In the genomic region with DNA sequence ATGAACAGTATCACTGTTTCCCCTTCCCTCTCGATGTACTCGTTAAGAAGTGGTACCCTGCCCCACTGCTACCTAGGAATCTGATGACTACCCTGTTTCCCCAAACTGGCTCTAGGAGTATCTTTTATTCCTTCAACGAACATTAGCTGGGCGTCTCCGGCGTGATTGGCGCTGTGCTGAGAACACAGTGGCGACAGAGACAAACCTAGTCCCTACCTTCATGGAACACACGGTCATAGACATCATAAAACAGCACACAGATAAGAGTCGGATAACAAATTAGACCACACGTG, we compare ENCODE assay signal across 8 cellular contexts. TPM values are rescaled to one million over a fixed set of nuclear protein-coding genes. Genes with fewer than 3 reads are reported as not detected.
A peak's percentile ranks its signal among the peaks of the same experiment; 100 is the strongest.
DNase-seq lines count a peak whose midpoint lies in the region; ATAC-seq, FAIRE-seq and TF ChIP-seq lines count a peak whose summit lies in the region.

No MANE protein-coding gene starts in this region.

- H3K27me3 ChIP-seq in CD4-positive, alpha-beta T cell (ENCODE audit: control insufficient read depth, insufficient read depth, low read length), result peaks cover 13% of the 10 kb centered on the region
- no peaks in the 10 kb centered on the region for H3K27me3 ChIP-seq in OCI-LY3 (ENCODE audit: low read depth, low read length)
- peaks cover 20 to 22% of the 10 kb centered on the region in 2 experiments for H3K27me3 ChIP-seq in endothelial cell of umbilical vein (ENCODE audit: control insufficient read depth in 2 of 2, insufficient read depth in 2 of 2, low read length in 2 of 2)
- peaks cover 8% of the 10 kb centered on the region for H3K27me3 ChIP-seq in neural progenitor cell

- peak overlapping the region; percentile 90 for H3K4me3 ChIP-seq in OCI-LY3 (ENCODE audit: low read length)
- peak overlapping the region; percentile 49 to 90 (median 86) for H3K4me3 ChIP-seq in endothelial cell of umbilical vein (replicated peaks in 1 of 3; ENCODE audit: insufficient read depth in 1 of 3, low read depth in 1 of 3, low read length in 3 of 3)
- H3K4me3 ChIP-seq in neural progenitor cell, result peak overlapping the region; percentile 82

- intact Hi-C loops in CD4-positive, alpha-beta T cell (cut with DNase I, micrococcal nuclease), result loop anchor here (2.0 to 10.0 kb wide), 7 partner anchors 40 to 907 kb away; a partner anchor contains a TSS
- intact Hi-C loops in endothelial cell of umbilical vein (cut with micrococcal nuclease), result no loop called here

- dilution Hi-C loops in endothelial cell of umbilical vein (cut with MboI; ENCODE audit: extremely low pct_ligation_motif_present, low sequenced_read_pairs), result no loop called here

- CTCF ChIA-PET in CD4-positive, alpha-beta T cell (lab: Charles Lee), result interaction anchor here (0.9 kb wide), 1 partner anchor 45 kb away, joined by 7 read pairs; no protein-coding TSS in a partner anchor
- CTCF ChIA-PET in endothelial cell of umbilical vein (lab: Charles Lee), result interaction anchor here (1.8 kb wide), 1 partner anchor 154 kb away, joined by 6 read pairs; no protein-coding TSS in a partner anchor

- H2AFZ ChIP-seq in OCI-LY3 (ENCODE audit: low read depth, low read length) (peak overlapping the region; percentile 5; the same call in 1 of the 2 replicates), endothelial cell of umbilical vein (ENCODE audit: low read depth, low read length) (peak overlapping the region; percentile 76), neural progenitor cell (replicated peaks) (peak overlapping the region; percentile 74)

- peak overlapping the region; percentile 83 for H3K27ac Mint-ChIP-seq in CD4-positive, alpha-beta T cell
- H3K27ac Mint-ChIP-seq in neural progenitor cell, result peak overlapping the region; percentile 81

- H4K20me1 ChIP-seq in OCI-LY3 (ENCODE audit: insufficient read depth, low read length) (no peaks in the 10 kb centered on the region), endothelial cell of umbilical vein (replicated peaks; ENCODE audit: control insufficient read depth, extremely low read depth, insufficient read depth, low read length) (no peaks in the 10 kb centered on the region), neural progenitor cell (ENCODE audit: low read depth) (peaks cover 6% of the 10 kb centered on the region)

- H3K9me3 Mint-ChIP-seq in CD4-positive, alpha-beta T cell, result no peaks in the 10 kb centered on the region
- peaks cover 2% of the 10 kb centered on the region for H3K9me3 Mint-ChIP-seq in neural progenitor cell

- peaks cover 29% of the 10 kb centered on the region for H3K36me3 Mint-ChIP-seq in CD4-positive, alpha-beta T cell (ENCODE audit: low read depth)
- H3K36me3 Mint-ChIP-seq in neural progenitor cell, result peaks cover 11% of the 10 kb centered on the region

- DNase-seq in CD4-positive, alpha-beta T cell, result no peak
- no peak for DNase-seq in endothelial cell of umbilical vein (ENCODE audit: low read depth, low spot score)
- DNase-seq in neural progenitor cell (ENCODE audit: low spot score), result no peak
- DNase-seq in NCI-H2227 treated with DMSO at 0.1 percent for 48 hours (lab: John Stamatoyannopoulos, UW), result no peak
- DNase-seq in glomerular visceral epithelial cell (ENCODE audit: extremely low spot score), result no peak
- DNase-seq in SW480 (ENCODE audit: low spot score), result no peak

- H3F3A ChIP-seq in neural progenitor cell (ENCODE audit: low read depth), result peaks cover 29% of the 10 kb centered on the region

- peak; percentile 11 for ATAC-seq in CD4-positive, alpha-beta T cell (ENCODE audit: poor library complexity)
- ATAC-seq in GM21360 (IDR thresholded peaks at IDR 0.05; ENCODE audit: unreplicated experiment), result no peak

- BruUV-seq in endothelial cell of umbilical vein (replicated peaks; lab: Mats Ljungman, UMichigan), result TSS peak; percentile 49

- H3K4me3 Mint-ChIP-seq in CD4-positive, alpha-beta T cell, result peak overlapping the region; percentile 99
- H3K4me3 Mint-ChIP-seq in neural progenitor cell, result peak overlapping the region; percentile 93

- H3K27ac ChIP-seq in CD4-positive, alpha-beta T cell (ENCODE audit: low read depth, low read length), result peak overlapping the region; percentile 66
- H3K27ac ChIP-seq in OCI-LY3 (ENCODE audit: low read length) (peak overlapping the region; percentile 87), endothelial cell of umbilical vein (ENCODE audit: insufficient read depth, low read depth, low read length) (peak overlapping the region; percentile 53), neural progenitor cell (no peak overlapping the region)

- H3K9me3 ChIP-seq in CD4-positive, alpha-beta T cell (ENCODE audit: control insufficient read depth, low read length), result no peaks in the 10 kb centered on the region
- H3K9me3 ChIP-seq in OCI-LY3 (ENCODE audit: insufficient read depth, low read length) (no peaks in the 10 kb centered on the region), endothelial cell of umbilical vein (replicated peaks; ENCODE audit: control insufficient read depth, insufficient read depth, low read length) (no peaks in the 10 kb centered on the region), neural progenitor cell (ENCODE audit: low read depth) (no peaks in the 10 kb centered on the region)

- no peak for TF ChIP-seq POLR2A in endothelial cell of umbilical vein (IDR thresholded peaks at IDR 0.05; ENCODE audit: low read depth, low read length)

- POLR2A ChIA-PET in CD4-positive, alpha-beta T cell (lab: Charles Lee), result interaction anchor here (1.3 to 2.4 kb wide), 3 partner anchors 24 to 684 kb away, joined by 4 to 37 read pairs (median 21); a partner anchor contains a TSS
- POLR2A ChIA-PET in endothelial cell of umbilical vein (lab: Charles Lee), result no interaction called here

- H3K9me1 ChIP-seq in endothelial cell of umbilical vein (replicated peaks; ENCODE audit: control insufficient read depth, extremely low read depth, insufficient read depth, low read length), result no peaks in the 10 kb centered on the region

- H3K4me1 ChIP-seq in OCI-LY3 (ENCODE audit: low read length) (peaks cover 25% of the 10 kb centered on the region), endothelial cell of umbilical vein (ENCODE audit: control insufficient read depth, extremely low read depth, insufficient read depth, low read length) (peaks cover 4% of the 10 kb centered on the region), neural progenitor cell (peaks cover 4% of the 10 kb centered on the region)

- H3K9ac ChIP-seq in OCI-LY3 (ENCODE audit: low read length) (peak overlapping the region; percentile 94), endothelial cell of umbilical vein (replicated peaks; ENCODE audit: extremely low read depth, insufficient read depth, low read length) (peak overlapping the region; percentile 68), neural progenitor cell (peak overlapping the region; percentile 60)

- TF ChIP-seq CTCF in CD4-positive, alpha-beta T cell (IDR thresholded peaks at IDR 0.05), result no peak
- no peak for TF ChIP-seq CTCF in OCI-LY3 (IDR thresholded peaks at IDR 0.05; ENCODE audit: low read depth, low read length)
- no peak for TF ChIP-seq CTCF in endothelial cell of umbilical vein (IDR thresholded peaks at IDR 0.05; ENCODE audit: extremely low read depth in 1 of 2, insufficient read depth in 1 of 2, low read depth in 1 of 2, low read length in 2 of 2)
- peak; percentile 1 for TF ChIP-seq CTCF in neural progenitor cell (IDR thresholded peaks at IDR 0.05)

- H3K27me3 Mint-ChIP-seq in CD4-positive, alpha-beta T cell, result peaks cover 29% of the 10 kb centered on the region
- H3K27me3 Mint-ChIP-seq in neural progenitor cell (ENCODE audit: insufficient read depth, low read depth), result peaks cover 34% of the 10 kb centered on the region

- H3K4me1 Mint-ChIP-seq in CD4-positive, alpha-beta T cell (ENCODE audit: low read depth), result peaks cover 34% of the 10 kb centered on the region
- peaks cover 13% of the 10 kb centered on the region for H3K4me1 Mint-ChIP-seq in neural progenitor cell

- FAIRE-seq in endothelial cell of umbilical vein (lab: Jason Lieb, UNC), result no peak

- H3K4me2 ChIP-seq in OCI-LY3 (ENCODE audit: low read length) (peak overlapping the region; percentile 83), endothelial cell of umbilical vein (ENCODE audit: insufficient read depth, low read length) (peak overlapping the region; percentile 71), neural progenitor cell (peak overlapping the region; percentile 79)

- peaks cover 50% of the 10 kb centered on the region for H3K79me2 ChIP-seq in OCI-LY3 (ENCODE audit: low read length)
- H3K79me2 ChIP-seq in endothelial cell of umbilical vein (ENCODE audit: control insufficient read depth, insufficient read depth, low read length), result peaks cover 33% of the 10 kb centered on the region
- peaks cover 67% of the 10 kb centered on the region for H3K79me2 ChIP-seq in neural progenitor cell (ENCODE audit: low read depth)

- H3K36me3 ChIP-seq in OCI-LY3 (replicated peaks; ENCODE audit: low read depth, low read length) (peaks cover 17% of the 10 kb centered on the region), endothelial cell of umbilical vein (ENCODE audit: control insufficient read depth in 2 of 2, extremely low read depth in 1 of 2, insufficient read depth in 2 of 2, low read length in 2 of 2) (peaks cover 2 to 6% of the 10 kb centered on the region in 2 experiments), neural progenitor cell (no peaks in the 10 kb centered on the region)

RNA-seq across cellular contexts. Expression of a gene that starts 0.7 kb away (rescaled TPM):
- total RNA-seq in CD4-positive, alpha-beta T cell, result 10 to 100 TPM; 63.3 to 65.0 TPM
- 94.5 and 95.7 TPM in 2 replicates for total RNA-seq in endothelial cell of umbilical vein
- polyA plus RNA-seq in endothelial cell of umbilical vein, result 89.8 and 104 TPM in 2 replicates
- 72.6 and 78.3 TPM in 2 replicates for polyA plus RNA-seq in endothelial cell of umbilical vein (2011; cell fraction: cytosol; rRNA removed)
- polyA plus RNA-seq in endothelial cell of umbilical vein (2011; cell fraction: nucleus; rRNA removed), result 199 and 231 TPM in 2 replicates
- polyA plus RNA-seq in endothelial cell of umbilical vein (2012), result 56.8 and 66.9 TPM in 2 replicates
- 110 and 130 TPM in 2 replicates for polyA minus RNA-seq in endothelial cell of umbilical vein
- 47.6 TPM for polyA minus RNA-seq in endothelial cell of umbilical vein (2011; cell fraction: cytosol; rRNA and poly(A)+ RNA removed)
- 58.9 and 68.7 TPM in 2 replicates for polyA minus RNA-seq in endothelial cell of umbilical vein (2011; cell fraction: nucleus; rRNA and poly(A)+ RNA removed)
- 38.3 and 65.7 TPM in 2 replicates for total RNA-seq in neural progenitor cell (ENCODE audit: low replicate concordance)

RNA-seq across cellular contexts. Expression of a gene that starts 1.9 kb away (rescaled TPM):
- total RNA-seq in CD4-positive, alpha-beta T cell, result not detected
- total RNA-seq in endothelial cell of umbilical vein (not detected in 2 replicates), neural progenitor cell (ENCODE audit: low replicate concordance) (7.3 and 8.4 TPM in 2 replicates)
- 0.06 TPM in 2 replicates for polyA plus RNA-seq in endothelial cell of umbilical vein
- 0.04 and 0.06 TPM in 2 replicates for polyA plus RNA-seq in endothelial cell of umbilical vein (2011; cell fraction: cytosol; rRNA removed)
- 0.12 TPM in 1 of 2 replicates, not detected in the other for polyA plus RNA-seq in endothelial cell of umbilical vein (2011; cell fraction: nucleus; rRNA removed)
- not detected in 2 replicates for polyA plus RNA-seq in endothelial cell of umbilical vein (2012)
- 0.25 TPM in 1 of 2 replicates, not detected in the other for polyA minus RNA-seq in endothelial cell of umbilical vein
- not detected for polyA minus RNA-seq in endothelial cell of umbilical vein (2011; cell fraction: cytosol; rRNA and poly(A)+ RNA removed)
- polyA minus RNA-seq in endothelial cell of umbilical vein (2011; cell fraction: nucleus; rRNA and poly(A)+ RNA removed), result not detected in 2 replicates

RNA-seq across cellular contexts. Expression of a gene that starts 23.7 kb away (rescaled TPM):
- total RNA-seq in CD4-positive, alpha-beta T cell, result 10 to 100 TPM; 21.0 to 21.6 TPM
- 17.1 and 17.5 TPM in 2 replicates for total RNA-seq in endothelial cell of umbilical vein
- polyA plus RNA-seq in endothelial cell of umbilical vein, result 12.3 and 16.6 TPM in 2 replicates
- polyA plus RNA-seq in endothelial cell of umbilical vein (2011; cell fraction: cytosol; rRNA removed), result 7.2 and 10.9 TPM in 2 replicates
- 4.3 and 4.4 TPM in 2 replicates for polyA plus RNA-seq in endothelial cell of umbilical vein (2011; cell fraction: nucleus; rRNA removed)
- polyA plus RNA-seq in endothelial cell of umbilical vein (2012), result 6.3 and 11.4 TPM in 2 replicates
- polyA minus RNA-seq in endothelial cell of umbilical vein, result 6.5 and 8.5 TPM in 2 replicates
- 18.9 TPM for polyA minus RNA-seq in endothelial cell of umbilical vein (2011; cell fraction: cytosol; rRNA and poly(A)+ RNA removed)
- polyA minus RNA-seq in endothelial cell of umbilical vein (2011; cell fraction: nucleus; rRNA and poly(A)+ RNA removed), result 3.5 and 6.5 TPM in 2 replicates
- 9.8 and 34.5 TPM in 2 replicates for total RNA-seq in neural progenitor cell (ENCODE audit: low replicate concordance)

RNA-seq across cellular contexts. Expression of a gene that starts 40.2 kb away (rescaled TPM):
- total RNA-seq in CD4-positive, alpha-beta T cell, result 1 to 10 TPM; 4.1 to 4.7 TPM
- total RNA-seq in endothelial cell of umbilical vein (9.0 and 9.6 TPM in 2 replicates), neural progenitor cell (ENCODE audit: low replicate concordance) (0.07 and 1.9 TPM in 2 replicates)
- 3.9 TPM in 2 replicates for polyA plus RNA-seq in endothelial cell of umbilical vein
- 2.0 and 2.8 TPM in 2 replicates for polyA plus RNA-seq in endothelial cell of umbilical vein (2011; cell fraction: cytosol; rRNA removed)
- 2.8 and 3.5 TPM in 2 replicates for polyA plus RNA-seq in endothelial cell of umbilical vein (2011; cell fraction: nucleus; rRNA removed)
- polyA plus RNA-seq in endothelial cell of umbilical vein (2012), result 6.0 and 7.5 TPM in 2 replicates
- polyA minus RNA-seq in endothelial cell of umbilical vein, result 1.1 and 1.2 TPM in 2 replicates
- polyA minus RNA-seq in endothelial cell of umbilical vein (2011; cell fraction: cytosol; rRNA and poly(A)+ RNA removed), result 2.0 TPM
- polyA minus RNA-seq in endothelial cell of umbilical vein (2011; cell fraction: nucleus; rRNA and poly(A)+ RNA removed), result 0.72 and 1.3 TPM in 2 replicates

RNA-seq across cellular contexts. Expression of a gene that starts 47.1 kb away (rescaled TPM):
- under 1 TPM; 0.17 to 0.25 TPM for total RNA-seq in CD4-positive, alpha-beta T cell
- total RNA-seq in endothelial cell of umbilical vein, result 0.25 and 0.62 TPM in 2 replicates
- polyA plus RNA-seq in endothelial cell of umbilical vein, result 0.03 TPM in 1 of 2 replicates, not detected in the other
- not detected in 2 replicates for polyA plus RNA-seq in endothelial cell of umbilical vein (2011; cell fraction: cytosol; rRNA removed)
- 0.20 and 0.21 TPM in 2 replicates for polyA plus RNA-seq in endothelial cell of umbilical vein (2011; cell fraction: nucleus; rRNA removed)
- not detected in 2 replicates for polyA plus RNA-seq in endothelial cell of umbilical vein (2012)
- polyA minus RNA-seq in endothelial cell of umbilical vein, result 0.08 TPM in 1 of 2 replicates, not detected in the other
- polyA minus RNA-seq in endothelial cell of umbilical vein (2011; cell fraction: cytosol; rRNA and poly(A)+ RNA removed), result not detected
- 0.29 and 0.82 TPM in 2 replicates for polyA minus RNA-seq in endothelial cell of umbilical vein (2011; cell fraction: nucleus; rRNA and poly(A)+ RNA removed)
- total RNA-seq in neural progenitor cell (ENCODE audit: low replicate concordance), result 0.22 TPM in 1 of 2 replicates, not detected in the other

Comparison
In these comparisons a context has a peak if more than half of its experiments do, and no peak if none do; other contexts are left out.
1. H2AFZ ChIP-seq: peak in every context shown above with its lines; median percentile 76 in endothelial cell of umbilical vein; 74 in neural progenitor cell; 5 in OCI-LY3.